ENCODE assay signal across 13 cellular contexts in genomic region chr3:194097141-194097880, GRCh38. TPM values are rescaled to one million over a fixed set of nuclear protein-coding genes. Genes with fewer than 3 reads are reported as not detected.
DNase-seq lines count a peak whose midpoint lies in the region; ATAC-seq, FAIRE-seq and TF ChIP-seq lines count a peak whose summit lies in the region.
"Had no signal": no experiment of that assay in that cellular context is flagged by ENCODE, and none has a peak within 500 bp of the region (broad histone marks: within the 10 kb centered on the region; RNA-seq: fewer than 3 reads in every experiment).

No MANE protein-coding gene starts in this region.

- DNase-seq in K562 (ENCODE audit: extremely low read depth in 1 of 4, low spot score in 3 of 4) (no peak), retina (peak; percentile 50), AG08396 (ENCODE audit: low spot score) (no peak)
- no peak for DNase-seq in activated T-cell treated with anti-CD3 and anti-CD28 coated beads, Interleukin-2, amount 50 U/mL, for 4 hours
- DNase-seq: activated CD8-positive, alpha-beta T cell treated with anti-CD3 and anti-CD28 coated beads for 36 hours; DND-41; Kasumi-1; NCI-H1694; NCI-H524 treated with DMSO at 0.1 percent for 48 hours had no signal

- intact Hi-C loops in K562 (cut with micrococcal nuclease): no loop called here

- H3K9me3 Mint-ChIP-seq in activated T-cell treated with anti-CD3 and anti-CD28 coated beads, Interleukin-2, amount 50 U/mL, for 4 hours: no peaks in the 10 kb centered on the region
- H3K9me3 Mint-ChIP-seq: activated CD8-positive, alpha-beta T cell treated with anti-CD3 and anti-CD28 coated beads for 36 hours had no signal

- H3K36me3 Mint-ChIP-seq in activated T-cell treated with anti-CD3 and anti-CD28 coated beads, Interleukin-2, amount 50 U/mL, for 4 hours (ENCODE audit: insufficient read depth): no peaks in the 10 kb centered on the region

- H3K9ac ChIP-seq in K562 (ENCODE audit: insufficient read depth in 1 of 2, low read depth in 2 of 2, low read length in 2 of 2) (no peak overlapping the region; a peak in 1 of 4 replicates), liver (ENCODE audit: low read depth in 1 of 2, low read length in 2 of 2) (no peak overlapping the region)

- POLR2A ChIA-PET in HEK293 (lab: Yijun Ruan, JAX) (no interaction called here), K562 (lab: Yijun Ruan, JAX) (interaction anchor here (0.6 to 4.9 kb wide), 4 partner anchors 7 to 293 kb away, joined by 3 to 23 read pairs (median 4); no protein-coding TSS in a partner anchor)

- BruUV-seq in K562 (replicated peaks; lab: Mats Ljungman, UMichigan): no TSS peak

- ATAC-seq in K562 (no peak), HG03095 (IDR thresholded peaks at IDR 0.05; ENCODE audit: unreplicated experiment) (no peak)
- no peak for ATAC-seq in activated T-cell treated with anti-CD3 and anti-CD28 coated beads, Interleukin-2, amount 50 U/mL, for 4 hours
- ATAC-seq: activated CD8-positive, alpha-beta T cell treated with anti-CD3 and anti-CD28 coated beads for 36 hours had no signal

- TF ChIP-seq CTCF in HEK293 (tag by site-specific recombination; IDR thresholded peaks at IDR 0.05) (no peak), K562 (IDR thresholded peaks at IDR 0.05 in 2 of 3, conservative IDR thresholded peaks at IDR 0.05 in 1 of 3; ENCODE audit: insufficient read depth in 2 of 3, low read depth in 1 of 3, low read length in 3 of 3) (no peak), liver (IDR thresholded peaks at IDR 0.05; ENCODE audit: low read depth, low read length, missing input control) (no peak)

- H3K4me3 Mint-ChIP-seq in activated T-cell treated with anti-CD3 and anti-CD28 coated beads, Interleukin-2, amount 50 U/mL, for 4 hours: no peak overlapping the region
- H3K4me3 Mint-ChIP-seq: activated CD8-positive, alpha-beta T cell treated with anti-CD3 and anti-CD28 coated beads for 36 hours had no signal

- no peak overlapping the region for H3K4me3 ChIP-seq in HEK293 (ENCODE audit: low read depth, low read length)
- no peak overlapping the region for H3K4me3 ChIP-seq in K562
- H3K4me3 ChIP-seq in liver (ENCODE audit: low read depth in 1 of 3, low read length in 3 of 3): no peak overlapping the region

- TF ChIP-seq EP300 in K562 (IDR thresholded peaks at IDR 0.05; ENCODE audit: low read length): no peak

- in situ Hi-C loops in K562 (cut with MboI): no loop called here

- 67% methylated on average over 11 of the region's 14 CpGs for WGBS in K562 (ENCODE audit: insufficient coverage, low coverage, missing lambda C conversion rate)
- WGBS in liver: 46% methylated on average over 14 of the region's 14 CpGs

- H3K79me2 ChIP-seq in K562 (ENCODE audit: control insufficient read depth, insufficient read depth, low read length): no peaks in the 10 kb centered on the region

- no peak overlapping the region for H3K4me2 ChIP-seq in K562 (ENCODE audit: insufficient read depth, low read length)

- 0 out of 2 replicates have a peak, but pooled peaks cover 3% of the 10 kb centered on the region for H3K4me1 ChIP-seq in HEK293 (ENCODE audit: control insufficient read depth, insufficient read depth, low read length)
- H3K4me1 ChIP-seq in K562 (replicated peaks in 1 of 2; ENCODE audit: control insufficient read depth in 2 of 2, insufficient read depth in 2 of 2, low read length in 2 of 2): peaks cover 9 to 19% of the 10 kb centered on the region in 2 experiments
- peaks cover 5 to 55% (median 43%) of the 10 kb centered on the region in 4 donors for H3K4me1 ChIP-seq in liver (ENCODE audit: control insufficient read depth in 4 of 4, insufficient read depth in 4 of 4, low read length in 3 of 4)

- H3K27me3 ChIP-seq in K562 (ENCODE audit: control insufficient read depth in 2 of 2, insufficient read depth in 2 of 2, low read length in 2 of 2) (no peaks in the 10 kb centered on the region), liver (ENCODE audit: control insufficient read depth in 4 of 4, insufficient read depth in 4 of 4, low read length in 3 of 4) (no peaks in the 10 kb centered on the region)

- CTCF ChIA-PET in HEK293 (lab: Yijun Ruan, JAX) (no interaction called here), K562 (lab: Yijun Ruan, JAX; ENCODE audit: low intra/inter-chr PET ratio) (no interaction called here)

- H3K27ac ChIP-seq in HEK293 (ENCODE audit: extremely low read depth, low read depth, low read length) (no peak overlapping the region), K562 (ENCODE audit: extremely low read depth, low read depth, low read length) (no peak overlapping the region), liver (ENCODE audit: low read depth in 1 of 2, low read length in 2 of 2) (peak overlapping the region; percentile 1 to 57)

- no peak for FAIRE-seq in K562 (lab: Jason Lieb, UNC)
- FAIRE-seq: colon had no signal

- H3K9me3 ChIP-seq in HEK293 (ENCODE audit: control insufficient read depth, insufficient read depth, low read depth, low read length) (no peaks in the 10 kb centered on the region), K562 (replicated peaks; ENCODE audit: control insufficient read depth, insufficient read depth, low read depth, low read length) (no peaks in the 10 kb centered on the region), liver (ENCODE audit: control insufficient read depth in 4 of 4, low read length in 3 of 4) (no peaks in the 10 kb centered on the region)

- H2AFZ ChIP-seq in K562 (ENCODE audit: low read depth, low read length): peak overlapping the region; percentile 55; the same call in 1 of the 2 replicates

- no peak for TF ChIP-seq POLR2A in K562 (conservative IDR thresholded peaks at IDR 0.05)

- TF ChIP-seq RAD21 in K562 (CRISPR knock-in tag; conservative IDR thresholded peaks at IDR 0.05 in 1 of 2, IDR thresholded peaks at IDR 0.05 in 1 of 2) (no peak), liver (IDR thresholded peaks at IDR 0.05) (peak; percentile 49 to 54)

- no peaks in the 10 kb centered on the region for H4K20me1 ChIP-seq in K562 (replicated peaks; ENCODE audit: control insufficient read depth, insufficient read depth, low read length)

- peaks cover 10% of the 10 kb centered on the region for H3K27me3 Mint-ChIP-seq in activated T-cell treated with anti-CD3 and anti-CD28 coated beads, Interleukin-2, amount 50 U/mL, for 4 hours (ENCODE audit: low read depth)

- H3K36me3 ChIP-seq in HEK293 (ENCODE audit: control insufficient read depth in 2 of 2, insufficient read depth in 1 of 2, low read length in 2 of 2) (no peaks in the 10 kb centered on the region), K562 (ENCODE audit: control insufficient read depth, insufficient read depth, low read length) (no peaks in the 10 kb centered on the region), liver (ENCODE audit: control insufficient read depth in 4 of 4, insufficient read depth in 3 of 4, low read depth in 1 of 4, low read length in 3 of 4) (no peaks in the 10 kb centered on the region)

- H3K9me1 ChIP-seq in K562 (ENCODE audit: control insufficient read depth, insufficient read depth, low read length): no peaks in the 10 kb centered on the region

- peaks cover 6% of the 10 kb centered on the region for H3K4me1 Mint-ChIP-seq in activated T-cell treated with anti-CD3 and anti-CD28 coated beads, Interleukin-2, amount 50 U/mL, for 4 hours (ENCODE audit: low read depth)

TF ChIP-seq in HEK293, 187 proteins besides CTCF, POLR2A, EP300 and RAD21 (continues in another document):
- TF ChIP-seq ZBTB17 (tag by site-specific recombination; IDR thresholded peaks at IDR 0.05): peak; percentile 34; the same call in 1 of the 2 replicates

TF ChIP-seq in K562, 482 proteins besides CTCF, POLR2A, EP300 and RAD21 (continues in another document):
- TF ChIP-seq E2F5 (CRISPR knock-in tag; IDR thresholded peaks at IDR 0.05) (no peak), ZNF57 (CRISPR knock-in tag; IDR thresholded peaks at IDR 0.05) (no peak), GABPB2 (CRISPR knock-in tag; conservative IDR thresholded peaks at IDR 0.05) (no peak)

TF ChIP-seq in liver, 16 proteins besides CTCF, POLR2A, EP300 and RAD21 (continues in another document):
- TF ChIP-seq SP1 (IDR thresholded peaks at IDR 0.05) (peak; percentile 46), FOXA2 (IDR thresholded peaks at IDR 0.05) (no peak)

RNA-seq across cellular contexts. Expression of gene HES1, which starts 38.6 kb away (rescaled TPM):
- 7.6 and 9.1 TPM in 2 replicates for total RNA-seq in K562 (2011; cell fraction: chromatin; rRNA removed; ENCODE audit: low replicate concordance)
- 13.3 and 13.7 TPM in 2 replicates for total RNA-seq in K562 (2011; cell fraction: nucleolus; rRNA removed)
- total RNA-seq in K562 (2011; cell fraction: nucleoplasm; rRNA removed): 10.1 and 12.0 TPM in 2 replicates
- total RNA-seq in K562 (2014; rRNA removed) (37.0 and 46.8 TPM in 2 replicates), K562 (2014; rRNA removed; fragmentation: Illumina TruSeq; extraction: Trizol) (17.7 and 17.8 TPM in 2 replicates), K562 (2015; rRNA removed; fragmentation: Illumina TruSeq; extraction: Trizol) (24.0 and 24.9 TPM in 2 replicates), K562 (2021) (30.5 and 39.1 TPM in 2 replicates), liver (1 to 10 TPM; 5.3 to 6.8 TPM)
- polyA plus RNA-seq in K562 (2011; rRNA removed) (4.8 and 9.0 TPM in 2 replicates), K562 (2014; fragmentation: Illumina TruSeq; extraction: Trizol) (16.7 and 19.3 TPM in 2 replicates), K562 (2014; fragmentation: Nextera tagmentation; extraction: Ambion mirVana) (1 to 10 TPM; 3.4 to 6.3 TPM), K562 (2014; rRNA removed) (23.1 and 32.2 TPM in 2 replicates), liver (10 to 100 TPM; 11.2 to 12.5 TPM)
- polyA plus RNA-seq in K562 (2011; cell fraction: cytosol; rRNA removed): 4.5 and 21.4 TPM in 2 replicates
- 7.4 and 25.5 TPM in 2 replicates for polyA plus RNA-seq in K562 (2011; cell fraction: nucleus; rRNA removed)
- 45.6 and 82.2 TPM in 2 replicates for polyA plus RNA-seq in K562 (2012)
- polyA minus RNA-seq in K562 (2011; rRNA and poly(A)+ RNA removed): 2.8 and 7.0 TPM in 2 replicates
- 7.7 and 23.0 TPM in 2 replicates for polyA minus RNA-seq in K562 (2011; cell fraction: cytosol; rRNA and poly(A)+ RNA removed)
- polyA minus RNA-seq in K562 (2011; cell fraction: nucleus; rRNA and poly(A)+ RNA removed): 12.7 and 22.8 TPM in 2 replicates
- under 1 TPM; 0.23 to 0.52 (median 0.37) TPM for total RNA-seq in activated T-cell treated with anti-CD3 and anti-CD28 coated beads, Interleukin-2, amount 50 U/mL, for 4 hours
- total RNA-seq: activated CD8-positive, alpha-beta T cell treated with anti-CD3 and anti-CD28 coated beads for 36 hours had no signal

Comparison
In these comparisons a context has a peak if more than half of its experiments do, and no peak if none do; other contexts are left out.
1. H3K27ac ChIP-seq: peak in liver (2 of 2); none in HEK293 (single experiment) and K562 (single experiment).
2. RNA of gene HES1, which starts 38.6 kb away (total RNA-seq): 7.6 to 46.8 TPM in K562 and 5.3 to 6.8 TPM in liver; 0.23 to 0.52 TPM in activated T-cell treated with anti-CD3 and anti-CD28 coated beads, Interleukin-2, amount 50 U/mL, for 4 hours; every median in the first group is over 4 times any median in the second.
3. Of the 44 proteins assayed by ChIP-seq in both K562 and HEK293: peak only in K562: none; only in HEK293: ZBTB17; in both: none; in neither: 43.